In genomic region chr5:67400752-67401151, GRCh38 we compare ENCODE assay signal across 16 cellular contexts.
"Had no signal": no experiment of that assay in that cellular context is flagged by ENCODE, and none has a peak within 500 bp of the region (broad histone marks: within the 10 kb centered on the region; RNA-seq: fewer than 3 reads in every experiment).

No MANE protein-coding gene starts in this region.

- H3K27me3 ChIP-seq: brain microvascular endothelial cell, gastroesophageal sphincter, heart left ventricle, tibial artery, vagina had no signal

- H3K27ac ChIP-seq: brain microvascular endothelial cell, coronary artery, gastroesophageal sphincter, heart left ventricle, tibial artery, vagina had no signal

- H3K4me3 ChIP-seq: coronary artery, gastroesophageal sphincter, heart left ventricle, tibial artery, vagina had no signal

- H3K4me1 ChIP-seq: tibial artery had no signal

- H3K9me3 ChIP-seq: gastroesophageal sphincter, heart left ventricle, tibial artery, vagina had no signal

- DNase-seq: activated CD4-positive, alpha-beta T cell treated with anti-CD3 and anti-CD28 coated beads, Interleukin-2, amount 10 ng/mL, durations not matched to agents 24 days and 14 days; activated CD8-positive, alpha-beta T cell treated with anti-CD3 and anti-CD28 coated beads, Interleukin-2, amount 10 ng/mL, durations not matched to agents 7 days and 5 days; activated naive CD4-positive, alpha-beta T cell treated with Interleukin-2 at 50 U/mL for 16 hours; activated naive CD8-positive, alpha-beta T cell treated with anti-CD3 and anti-CD28 coated beads, Interleukin-2, amount 10 ng/mL, durations not matched to agents 7 days and 5 days; activated T-cell treated with anti-CD3 and anti-CD28 coated beads, Interleukin-2, amount 50 U/mL, for 24 hours; anterior cingulate cortex; brain microvascular endothelial cell; heart left ventricle; naive thymus-derived CD8-positive, alpha-beta T cell; posterior cingulate gyrus; stimulated activated naive CD8-positive, alpha-beta T cell treated with anti-CD3 and anti-CD28 coated beads, Interleukin-15, Interleukin-2, amounts not matched to agents 100 U/mL and 50 U/mL, for 24 hours; substantia nigra; tibial artery had no signal

- H3K36me3 ChIP-seq: brain microvascular endothelial cell, gastroesophageal sphincter, heart left ventricle, tibial artery, vagina had no signal
